ENCODE assay signal across 19 cellular contexts in the genomic region with DNA sequence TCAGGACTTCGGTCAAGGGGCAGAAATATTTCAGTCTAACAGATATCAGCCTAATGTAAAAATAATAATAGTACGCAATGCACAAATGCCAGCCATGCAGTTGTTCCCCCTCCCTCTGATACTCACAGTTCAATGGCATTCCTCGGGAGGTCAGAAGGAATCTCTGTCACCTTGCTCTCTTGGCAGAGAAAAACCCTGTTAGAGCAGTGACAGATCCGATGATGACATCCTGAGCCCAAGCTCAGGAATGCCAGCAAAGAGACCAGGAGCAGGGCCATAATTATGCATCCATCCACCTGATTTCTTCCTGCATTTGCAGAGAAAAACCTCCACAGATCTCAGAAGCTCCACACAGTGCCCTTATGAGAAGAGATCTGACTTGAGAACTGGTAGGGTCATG. TPM values are rescaled to one million over a fixed set of nuclear protein-coding genes. Genes with fewer than 3 reads are reported as not detected.
"Had no signal": no experiment of that assay in that cellular context is flagged by ENCODE, and none has a peak within 500 bp of the region (broad histone marks: within the 10 kb centered on the region; RNA-seq: fewer than 3 reads in every experiment).

A gene with protein sequence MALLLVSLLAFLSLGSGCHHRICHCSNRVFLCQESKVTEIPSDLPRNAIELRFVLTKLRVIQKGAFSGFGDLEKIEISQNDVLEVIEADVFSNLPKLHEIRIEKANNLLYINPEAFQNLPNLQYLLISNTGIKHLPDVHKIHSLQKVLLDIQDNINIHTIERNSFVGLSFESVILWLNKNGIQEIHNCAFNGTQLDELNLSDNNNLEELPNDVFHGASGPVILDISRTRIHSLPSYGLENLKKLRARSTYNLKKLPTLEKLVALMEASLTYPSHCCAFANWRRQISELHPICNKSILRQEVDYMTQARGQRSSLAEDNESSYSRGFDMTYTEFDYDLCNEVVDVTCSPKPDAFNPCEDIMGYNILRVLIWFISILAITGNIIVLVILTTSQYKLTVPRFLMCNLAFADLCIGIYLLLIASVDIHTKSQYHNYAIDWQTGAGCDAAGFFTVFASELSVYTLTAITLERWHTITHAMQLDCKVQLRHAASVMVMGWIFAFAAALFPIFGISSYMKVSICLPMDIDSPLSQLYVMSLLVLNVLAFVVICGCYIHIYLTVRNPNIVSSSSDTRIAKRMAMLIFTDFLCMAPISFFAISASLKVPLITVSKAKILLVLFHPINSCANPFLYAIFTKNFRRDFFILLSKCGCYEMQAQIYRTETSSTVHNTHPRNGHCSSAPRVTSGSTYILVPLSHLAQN (minus strand): TSS at position 376 of the 400 bp plus-strand sequence. CDS start 98 bp downstream, at position 278.

- DNase-seq: activated B cell treated with CpG ODN at 0.5 μM for 24 hours; activated CD4-positive, alpha-beta T cell treated with anti-CD3 and anti-CD28 coated beads, Interleukin-2, amount 10 ng/mL, durations not matched to agents 24 days and 14 days; activated CD8-positive, alpha-beta memory T cell treated with anti-CD3 and anti-CD28 coated beads, Interleukin-2, amount 50 U/mL, for 4 hours; activated CD8-positive, alpha-beta T cell treated with anti-CD3 and anti-CD28 coated beads, Interleukin-2, amount 10 ng/mL, durations not matched to agents 7 days and 5 days; activated gamma-delta T cell treated with Interleukin-2 at 50 U/mL for 16 hours; activated naive CD8-positive, alpha-beta T cell treated with anti-CD3 and anti-CD28 coated beads, Interleukin-2, amount 10 ng/mL, durations not matched to agents 7 days and 5 days; activated T-cell treated with anti-CD3 and anti-CD28 coated beads, Interleukin-2, amount 50 U/mL, for 48 hours; anterior cingulate cortex; dorsolateral prefrontal cortex; kidney; ovary; stimulated activated CD4-positive, alpha-beta T cell treated with anti-CD3 and anti-CD28 coated beads, Interleukin-2, amount 100 ng/mL, for 48 hours; stimulated activated naive B cell treated with anti-CD40 and anti-IgM and Interleukin-4, amounts not matched to agents 10 μg/mL and 1 μg/mL and 100 μg/mL, for 72 hours; T-helper 2 cell; tibial artery had no signal

- H3K4me1 ChIP-seq: breast epithelium, tibial artery had no signal

- H3K27me3 ChIP-seq: breast epithelium, dorsolateral prefrontal cortex, gastroesophageal sphincter, ovary, tibial artery had no signal

- H3K4me1 Mint-ChIP-seq: activated B cell treated with CpG ODN at 0.5 μM for 24 hours; activated CD4-positive, alpha-beta T cell treated with anti-CD3 and anti-CD28 coated beads, Interleukin-2, amount 10 ng/mL, durations not matched to agents 24 days and 14 days; activated naive CD8-positive, alpha-beta T cell treated with anti-CD3 and anti-CD28 coated beads, Interleukin-2, amount 10 ng/mL, durations not matched to agents 7 days and 5 days; stimulated activated naive B cell treated with anti-CD40 and anti-IgM and Interleukin-4, amounts not matched to agents 10 μg/mL and 1 μg/mL and 100 μg/mL, for 72 hours had no signal

- H3K9me3 Mint-ChIP-seq: activated B cell treated with CpG ODN at 0.5 μM for 24 hours; activated CD4-positive, alpha-beta T cell treated with anti-CD3 and anti-CD28 coated beads, Interleukin-2, amount 10 ng/mL, durations not matched to agents 24 days and 14 days; stimulated activated naive B cell treated with anti-CD40 and anti-IgM and Interleukin-4, amounts not matched to agents 10 μg/mL and 1 μg/mL and 100 μg/mL, for 72 hours had no signal

- H3K27ac Mint-ChIP-seq: activated B cell treated with CpG ODN at 0.5 μM for 24 hours; activated CD4-positive, alpha-beta T cell treated with anti-CD3 and anti-CD28 coated beads, Interleukin-2, amount 10 ng/mL, durations not matched to agents 24 days and 14 days; activated CD8-positive, alpha-beta T cell treated with anti-CD3 and anti-CD28 coated beads, Interleukin-2, amount 10 ng/mL, durations not matched to agents 7 days and 5 days; activated naive CD8-positive, alpha-beta T cell treated with anti-CD3 and anti-CD28 coated beads, Interleukin-2, amount 10 ng/mL, durations not matched to agents 7 days and 5 days; stimulated activated naive B cell treated with anti-CD40 and anti-IgM and Interleukin-4, amounts not matched to agents 10 μg/mL and 1 μg/mL and 100 μg/mL, for 72 hours had no signal

- H3K4me3 ChIP-seq: breast epithelium, dorsolateral prefrontal cortex, gastroesophageal sphincter, ovary, tibial artery had no signal

- ATAC-seq: activated CD8-positive, alpha-beta T cell treated with anti-CD3 and anti-CD28 coated beads, Interleukin-2, amount 10 ng/mL, durations not matched to agents 7 days and 5 days; gastroesophageal sphincter; stimulated activated naive B cell treated with anti-CD40 and anti-IgM and Interleukin-4, amounts not matched to agents 10 μg/mL and 1 μg/mL and 100 μg/mL, for 72 hours had no signal

- H3K36me3 ChIP-seq: breast epithelium, gastroesophageal sphincter, ovary, tibial artery had no signal

- H3K27ac ChIP-seq: breast epithelium, dorsolateral prefrontal cortex, gastroesophageal sphincter, ovary, tibial artery had no signal

- H3K36me3 Mint-ChIP-seq: activated naive CD8-positive, alpha-beta T cell treated with anti-CD3 and anti-CD28 coated beads, Interleukin-2, amount 10 ng/mL, durations not matched to agents 7 days and 5 days; stimulated activated naive B cell treated with anti-CD40 and anti-IgM and Interleukin-4, amounts not matched to agents 10 μg/mL and 1 μg/mL and 100 μg/mL, for 72 hours had no signal

- H3K4me3 Mint-ChIP-seq: activated B cell treated with CpG ODN at 0.5 μM for 24 hours; activated CD4-positive, alpha-beta T cell treated with anti-CD3 and anti-CD28 coated beads, Interleukin-2, amount 10 ng/mL, durations not matched to agents 24 days and 14 days; activated CD8-positive, alpha-beta T cell treated with anti-CD3 and anti-CD28 coated beads, Interleukin-2, amount 10 ng/mL, durations not matched to agents 7 days and 5 days; activated naive CD8-positive, alpha-beta T cell treated with anti-CD3 and anti-CD28 coated beads, Interleukin-2, amount 10 ng/mL, durations not matched to agents 7 days and 5 days; stimulated activated naive B cell treated with anti-CD40 and anti-IgM and Interleukin-4, amounts not matched to agents 10 μg/mL and 1 μg/mL and 100 μg/mL, for 72 hours had no signal

- H3K9me3 ChIP-seq: breast epithelium, gastroesophageal sphincter, ovary, tibial artery had no signal

- H3K27me3 Mint-ChIP-seq: activated B cell treated with CpG ODN at 0.5 μM for 24 hours; activated CD4-positive, alpha-beta T cell treated with anti-CD3 and anti-CD28 coated beads, Interleukin-2, amount 10 ng/mL, durations not matched to agents 24 days and 14 days; activated naive CD8-positive, alpha-beta T cell treated with anti-CD3 and anti-CD28 coated beads, Interleukin-2, amount 10 ng/mL, durations not matched to agents 7 days and 5 days; stimulated activated naive B cell treated with anti-CD40 and anti-IgM and Interleukin-4, amounts not matched to agents 10 μg/mL and 1 μg/mL and 100 μg/mL, for 72 hours had no signal

RNA-seq across cellular contexts. Expression of the gene that starts here (rescaled TPM):
- total RNA-seq: activated B cell treated with CpG ODN at 0.5 μM for 24 hours; activated CD4-positive, alpha-beta T cell treated with anti-CD3 and anti-CD28 coated beads, Interleukin-2, amount 10 ng/mL, durations not matched to agents 24 days and 14 days; activated CD8-positive, alpha-beta T cell treated with anti-CD3 and anti-CD28 coated beads, Interleukin-2, amount 10 ng/mL, durations not matched to agents 7 days and 5 days; activated naive CD8-positive, alpha-beta T cell treated with anti-CD3 and anti-CD28 coated beads, Interleukin-2, amount 10 ng/mL, durations not matched to agents 7 days and 5 days; breast epithelium; gastroesophageal sphincter; lower leg skin; mesenteric fat pad had no signal
